ENCODE assay signal across 23 cellular contexts in the genomic region with DNA sequence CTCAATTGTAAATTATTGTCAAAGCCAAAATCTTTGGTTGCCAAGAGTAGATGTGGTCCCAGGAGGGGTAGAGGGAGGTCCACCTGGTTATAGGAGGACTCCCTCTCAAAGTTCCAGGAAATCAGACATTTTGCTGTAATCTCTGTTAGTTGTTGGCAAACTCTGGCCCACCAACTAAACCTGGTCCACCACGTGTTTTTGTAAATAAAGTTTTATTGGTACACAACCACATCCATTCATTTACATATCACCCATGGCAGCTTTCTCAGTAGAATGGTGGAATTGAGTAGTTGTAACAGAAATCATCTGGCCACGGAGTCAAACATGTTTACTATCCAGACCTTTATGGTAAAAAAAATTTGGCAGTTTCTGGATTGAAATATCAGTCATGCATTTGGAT.
DNase-seq lines count a peak whose midpoint lies in the region; ATAC-seq, FAIRE-seq and TF ChIP-seq lines count a peak whose summit lies in the region.
"Had no signal": no experiment of that assay in that cellular context is flagged by ENCODE, and none has a peak within 500 bp of the region (broad histone marks: within the 10 kb centered on the region; RNA-seq: fewer than 3 reads in every experiment).

No MANE protein-coding gene starts in this region.

- H3K9ac ChIP-seq in HepG2 (ENCODE audit: insufficient read depth, low read depth, low read length) = no peak overlapping the region
- no peak overlapping the region for H3K9ac ChIP-seq in K562 (ENCODE audit: insufficient read depth in 1 of 2, low read depth in 2 of 2, low read length in 2 of 2)
- H3K9ac ChIP-seq: BLaER1 treated with 17β-estradiol and CSF1 and Interleukin-3, amounts not matched to agents 10 nM and 100 nM had no signal

- no TSS peak for BruUV-seq in HepG2 (replicated peaks; lab: Mats Ljungman, UMichigan)
- BruUV-seq in K562 (replicated peaks; lab: Mats Ljungman, UMichigan) = no TSS peak

- intact Hi-C loops in HepG2 (cut with micrococcal nuclease; ENCODE audit: unreplicated experiment) (no loop called here), right lobe of liver (cut with DNase I) (no loop called here), K562 (cut with micrococcal nuclease) (no loop called here), gastrocnemius medialis (cut with DNase I; ENCODE audit: low total_unique reads) (loop anchor here (5.0 kb wide), 2 partner anchors 37 to 38 kb away; no protein-coding TSS in a partner anchor)

- TF ChIP-seq EP300 in HepG2 (IDR thresholded peaks at IDR 0.05; ENCODE audit: low read depth in 2 of 2, low read length in 2 of 2) = no peak
- no peak for TF ChIP-seq EP300 in HepG2 (CRISPR knock-in tag; IDR thresholded peaks at IDR 0.05; ENCODE audit: borderline replicate concordance)
- TF ChIP-seq EP300 in K562 (IDR thresholded peaks at IDR 0.05; ENCODE audit: low read length) = no peak

- H3K9me1 ChIP-seq in K562 (ENCODE audit: control insufficient read depth, insufficient read depth, low read length) = no peaks in the 10 kb centered on the region

- H2AFZ ChIP-seq in HepG2 (ENCODE audit: low read length) (no peak overlapping the region), K562 (ENCODE audit: low read depth, low read length) (no peak overlapping the region)

- H3K9me3 ChIP-seq in HepG2 (ENCODE audit: low read length) (no peaks in the 10 kb centered on the region), right lobe of liver (no peaks in the 10 kb centered on the region), K562 (replicated peaks; ENCODE audit: control insufficient read depth, insufficient read depth, low read depth, low read length) (no peaks in the 10 kb centered on the region), gastrocnemius medialis (no peaks in the 10 kb centered on the region)
- H3K9me3 ChIP-seq: A549 had no signal

- no peak overlapping the region for H3K4me3 ChIP-seq in HepG2 (replicated peaks in 1 of 3; ENCODE audit: insufficient read depth in 1 of 3, low read depth in 2 of 3, low read length in 3 of 3)
- H3K4me3 ChIP-seq in right lobe of liver = no peak overlapping the region
- no peak overlapping the region for H3K4me3 ChIP-seq in K562
- H3K4me3 ChIP-seq in gastrocnemius medialis = no peak overlapping the region
- H3K4me3 ChIP-seq: A549; BLaER1 treated with 17β-estradiol and CSF1 and Interleukin-3, amounts not matched to agents 10 nM and 100 nM had no signal

- WGBS in HepG2 (ENCODE audit: low lambda C conversion rate) = 95% methylated on average over 2 of the region's 2 CpGs
- 77% methylated on average over 2 of the region's 2 CpGs for WGBS in right lobe of liver (ENCODE audit: insufficient coverage, low coverage, low lambda C conversion rate, missing lambda C conversion rate)
- WGBS in K562 (ENCODE audit: insufficient coverage, low coverage, missing lambda C conversion rate) = 0% methylated on average over 2 of the region's 2 CpGs

- no peak overlapping the region for H3K27ac ChIP-seq in HepG2 (ENCODE audit: extremely low read length, insufficient read depth, low read length)
- no peak overlapping the region for H3K27ac ChIP-seq in right lobe of liver
- H3K27ac ChIP-seq in K562 (ENCODE audit: extremely low read depth, low read depth, low read length) = no peak overlapping the region
- H3K27ac ChIP-seq in gastrocnemius medialis = peak overlapping the region in 3 of 4 donors; percentile 13 to 85 (median 63)
- H3K27ac ChIP-seq: 22Rv1; A549; BLaER1 treated with 17β-estradiol and CSF1 and Interleukin-3, amounts not matched to agents 10 nM and 100 nM; C4-2B had no signal

- in situ Hi-C loops in HepG2 (cut with HindIII; ENCODE audit: extremely low pct_ligation_motif_present, low pct_unique_long_range_greater_than_20kb) = no loop called here
- in situ Hi-C loops in K562 (cut with MboI) = no loop called here
- in situ Hi-C loops in gastrocnemius medialis (cut with MboI; ENCODE audit: low sequenced_read_pairs in 4 of 4) = loop anchor here in 2 of 4 donors (10.0 kb wide), 2 partner anchors 155 to 205 kb away; a partner anchor contains a TSS

- H4K20me1 ChIP-seq in HepG2 (ENCODE audit: insufficient read depth, low read length) (no peaks in the 10 kb centered on the region), K562 (replicated peaks; ENCODE audit: control insufficient read depth, insufficient read depth, low read length) (no peaks in the 10 kb centered on the region)

- TF ChIP-seq CTCF in HepG2 (CRISPR knock-in tag; IDR thresholded peaks at IDR 0.05) (no peak), right lobe of liver (IDR thresholded peaks at IDR 0.05) (no peak), K562 (IDR thresholded peaks at IDR 0.05 in 2 of 3, conservative IDR thresholded peaks at IDR 0.05 in 1 of 3; ENCODE audit: insufficient read depth in 2 of 3, low read depth in 1 of 3, low read length in 3 of 3) (no peak), gastrocnemius medialis (IDR thresholded peaks at IDR 0.05 in 4 of 5, conservative IDR thresholded peaks at IDR 0.05 in 1 of 5) (no peak)

- TF ChIP-seq POLR2A in HepG2 (IDR thresholded peaks at IDR 0.05; ENCODE audit: insufficient read depth in 1 of 2, low read depth in 2 of 2, low read length in 2 of 2) (no peak), right lobe of liver (IDR thresholded peaks at IDR 0.05) (no peak), K562 (conservative IDR thresholded peaks at IDR 0.05) (no peak), gastrocnemius medialis (IDR thresholded peaks at IDR 0.05) (no peak)

- H3K36me3 ChIP-seq in HepG2 (replicated peaks in 1 of 2; ENCODE audit: control insufficient read depth in 1 of 2, insufficient read depth in 2 of 2, low read length in 2 of 2) (peaks cover 16 to 49% of the 10 kb centered on the region in 2 experiments), right lobe of liver (peaks cover 5 to 38% (median 20%) of the 10 kb centered on the region in 4 donors), K562 (ENCODE audit: control insufficient read depth, insufficient read depth, low read length) (no peaks in the 10 kb centered on the region), gastrocnemius medialis (peaks cover 0 to 45% of the 10 kb centered on the region in 2 donors)

- no peak for ATAC-seq in HepG2
- no peak for ATAC-seq in right lobe of liver
- no peak for ATAC-seq in K562
- no peak for ATAC-seq in gastrocnemius medialis
- ATAC-seq: A549; CD8-positive, alpha-beta T cell had no signal

- DNase-seq in HepG2 (ENCODE audit: low spot score) = no peak
- no peak for DNase-seq in right lobe of liver
- DNase-seq in K562 (ENCODE audit: extremely low read depth in 1 of 4, low spot score in 3 of 4) = no peak
- no peak for DNase-seq in gastrocnemius medialis
- no peak for DNase-seq in Kasumi-1 (lab: John Stamatoyannopoulos, UW)
- DNase-seq in D341Med (ENCODE audit: low spot score) = no peak
- DNase-seq: AML-193; Caco-2; Calu3; CD4-positive, alpha-beta T cell; CD8-positive, alpha-beta T cell; DMS 273 treated with DMSO at 0.1 percent for 48 hours; DMS153; DMS53; DMS79 treated with DMSO at 0.1 percent for 48 hours; GF-D8 had no signal

- FAIRE-seq in HepG2 (lab: Jason Lieb, UNC) (no peak), K562 (lab: Jason Lieb, UNC) (no peak)
- FAIRE-seq: A549, G401.6, GM12892, GM18507 had no signal

- H3K4me2 ChIP-seq in HepG2 (ENCODE audit: low read depth, low read length) (no peak overlapping the region), K562 (ENCODE audit: insufficient read depth, low read length) (no peak overlapping the region)
- H3K4me2 ChIP-seq: A549; BLaER1 treated with 17β-estradiol and CSF1 and Interleukin-3, amounts not matched to agents 10 nM and 100 nM had no signal

- CTCF ChIA-PET in HepG2 (lab: Yijun Ruan, JAX; ENCODE audit: low intra/inter-chr PET ratio, low total read pairs) (no interaction called here), K562 (lab: Yijun Ruan, JAX; ENCODE audit: low intra/inter-chr PET ratio) (interaction anchor here (0.7 kb wide), 1 partner anchor 527 kb away, joined by 3 read pairs; no protein-coding TSS in a partner anchor)

- no peaks in the 10 kb centered on the region for H3K79me2 ChIP-seq in HepG2 (ENCODE audit: insufficient read depth, low read length)
- no peaks in the 10 kb centered on the region for H3K79me2 ChIP-seq in K562 (ENCODE audit: control insufficient read depth, insufficient read depth, low read length)

- POLR2A ChIA-PET in HepG2 (lab: Yijun Ruan, JAX) (no interaction called here), K562 (lab: Yijun Ruan, JAX) (no interaction called here)

- H3K4me1 ChIP-seq in HepG2 (ENCODE audit: insufficient read depth, low read length) = peaks cover 15% of the 10 kb centered on the region
- H3K4me1 ChIP-seq in right lobe of liver = peaks cover 0 to 22% (median 7%) of the 10 kb centered on the region in 4 donors
- H3K4me1 ChIP-seq in K562 (replicated peaks in 1 of 2; ENCODE audit: control insufficient read depth in 2 of 2, insufficient read depth in 2 of 2, low read length in 2 of 2) = 0 out of 5 replicates have a peak, but pooled peaks cover 0 to 3% of the 10 kb centered on the region in 2 experiments
- peaks cover 9 to 19% of the 10 kb centered on the region in 2 donors for H3K4me1 ChIP-seq in gastrocnemius medialis
- H3K4me1 ChIP-seq: Caco-2 had no signal

- TF ChIP-seq RAD21 in HepG2 (CRISPR knock-in tag; IDR thresholded peaks at IDR 0.05) (no peak), K562 (CRISPR knock-in tag; conservative IDR thresholded peaks at IDR 0.05 in 1 of 2, IDR thresholded peaks at IDR 0.05 in 1 of 2) (no peak)

- H3K27me3 ChIP-seq in HepG2 (ENCODE audit: control insufficient read depth in 1 of 2, insufficient read depth in 2 of 2, low read length in 2 of 2) = no peaks in the 10 kb centered on the region
- no peaks in the 10 kb centered on the region for H3K27me3 ChIP-seq in right lobe of liver
- peaks cover 0 to 8% of the 10 kb centered on the region in 2 experiments; a peak in 2 of 5 replicates for H3K27me3 ChIP-seq in K562 (ENCODE audit: control insufficient read depth in 2 of 2, insufficient read depth in 2 of 2, low read length in 2 of 2)
- H3K27me3 ChIP-seq in gastrocnemius medialis = no peaks in the 10 kb centered on the region
- H3K27me3 ChIP-seq: BLaER1 treated with 17β-estradiol and CSF1 and Interleukin-3, amounts not matched to agents 10 nM and 100 nM had no signal

TF ChIP-seq in HepG2, 621 proteins besides CTCF, POLR2A, EP300 and RAD21 (continues in another document):
- TF ChIP-seq KLF11 (CRISPR knock-in tag; IDR thresholded peaks at IDR 0.05) (no peak), YEATS4 (CRISPR knock-in tag; IDR thresholded peaks at IDR 0.05; ENCODE audit: borderline replicate concordance) (no peak), ZNF558 (CRISPR knock-in tag; IDR thresholded peaks at IDR 0.05; ENCODE audit: borderline replicate concordance) (no peak), ZFYVE20 (CRISPR knock-in tag; IDR thresholded peaks at IDR 0.05; ENCODE audit: borderline replicate concordance, low read depth) (no peak)

Comparison
In these comparisons a context has a peak if more than half of its experiments do, and no peak if none do; other contexts are left out.
1. H3K27ac ChIP-seq: peak in gastrocnemius medialis (3 of 4); none in HepG2 (single experiment), right lobe of liver (0 of 3) and K562 (single experiment).